Comparison of ENCODE assay signal across 8 cellular contexts in the genomic region with DNA sequence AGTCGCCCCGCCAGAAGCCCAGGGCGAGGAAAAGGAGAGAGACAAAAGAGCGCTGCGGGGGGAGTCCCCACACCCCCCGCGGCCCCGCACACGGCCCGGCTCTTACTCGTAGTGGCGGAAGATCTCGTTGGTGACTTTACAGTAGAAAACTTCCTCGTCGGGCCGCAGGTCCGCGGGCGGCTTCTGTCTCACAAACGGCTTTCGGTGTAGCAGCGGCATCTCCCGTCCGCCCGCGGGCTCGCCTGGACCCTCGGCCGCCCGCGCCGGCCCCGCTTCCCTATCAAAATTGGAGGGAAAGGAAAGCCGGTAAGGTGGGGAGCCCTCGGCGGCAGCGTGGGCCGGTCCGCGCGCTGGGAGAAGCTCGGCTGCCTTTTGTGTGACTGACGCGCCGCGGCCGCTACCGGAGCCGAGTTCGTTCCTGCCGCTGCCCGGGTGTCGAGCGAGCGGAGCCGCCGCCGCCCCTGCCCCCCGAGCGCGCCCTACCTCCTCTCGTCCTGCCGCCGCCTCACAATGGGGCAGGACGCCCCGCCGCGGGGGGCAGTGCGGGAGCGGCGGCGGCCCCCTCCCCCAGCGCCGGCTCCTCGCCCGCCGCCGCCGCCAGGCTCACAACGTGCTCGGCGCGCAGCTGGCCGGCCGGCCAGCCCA. TPM values are rescaled to one million over a fixed set of nuclear protein-coding genes. Genes with fewer than 3 reads are reported as not detected.
DNase-seq lines count a peak whose midpoint lies in the region; ATAC-seq and TF ChIP-seq lines count a peak whose summit lies in the region.

No MANE protein-coding gene starts in this region.

- no peak overlapping the region for H2BK120ac ChIP-seq in mesendoderm (ENCODE audit: low read depth, low read length)

- CTCF ChIA-PET in AG04450 (lab: Charles Lee): interaction anchor here (0.9 to 1.6 kb wide), 4 partner anchors 8 to 107 kb away, joined by 3 to 7 read pairs (median 4); no protein-coding TSS in a partner anchor
- CTCF ChIA-PET in activated CD8-positive, alpha-beta T cell treated with anti-CD3 and anti-CD28 coated beads, Interleukin-2, amount 10 ng/mL, durations not matched to agents 7 days and 5 days (lab: Charles Lee): interaction anchor here (0.7 to 1.3 kb wide), 4 partner anchors 104 to 202 kb away, joined by 3 to 5 read pairs (median 3); partner anchors contain the start of gene SRP54

- peak overlapping the region; percentile 92 for H3K9ac ChIP-seq in mesendoderm (ENCODE audit: low read length)

- H3K9me3 Mint-ChIP-seq in activated CD8-positive, alpha-beta T cell treated with anti-CD3 and anti-CD28 coated beads, Interleukin-2, amount 10 ng/mL, durations not matched to agents 7 days and 5 days (ENCODE audit: insufficient read depth): no peaks in the 10 kb centered on the region
- no peaks in the 10 kb centered on the region for H3K9me3 Mint-ChIP-seq in effector memory CD8-positive, alpha-beta T cell

- H3K4me3 Mint-ChIP-seq in activated CD8-positive, alpha-beta T cell treated with anti-CD3 and anti-CD28 coated beads, Interleukin-2, amount 10 ng/mL, durations not matched to agents 7 days and 5 days: peak overlapping the region; percentile 100
- peak overlapping the region; percentile 100 for H3K4me3 Mint-ChIP-seq in effector memory CD8-positive, alpha-beta T cell

- peak overlapping the region; percentile 10 for H3K4me2 ChIP-seq in mesendoderm (ENCODE audit: low read length)

- H2AK5ac ChIP-seq in mesendoderm (ENCODE audit: low read length): no peak overlapping the region

- peak overlapping the region; percentile 90 for H3K27ac ChIP-seq in AG04450 (ENCODE audit: low read depth, low read length)
- peak overlapping the region; percentile 93 for H3K27ac ChIP-seq in mesendoderm (ENCODE audit: low read depth, low read length)

- peak overlapping the region; percentile 80 for H3K4me3 ChIP-seq in AG04450 (ENCODE audit: low read depth, low read length)
- H3K4me3 ChIP-seq in mesendoderm (ENCODE audit: low read length): peak overlapping the region; percentile 84

- no peaks in the 10 kb centered on the region; the same call in 1 of the 2 replicates for H3K9me3 ChIP-seq in AG04450 (ENCODE audit: control insufficient read depth, insufficient read depth, low read length)

- DNase-seq in AG04450 (ENCODE audit: low read depth, low spot score) (no peak), NCI-H2171 (lab: John Stamatoyannopoulos, UW) (peak; percentile 52), mesendoderm (peak; percentile 78)
- DNase-seq in activated CD8-positive, alpha-beta T cell treated with anti-CD3 and anti-CD28 coated beads, Interleukin-2, amount 10 ng/mL, durations not matched to agents 7 days and 5 days: peak; percentile 64
- DNase-seq in effector memory CD8-positive, alpha-beta T cell: peak in 2 of 3 experiments; percentile 59 to 63
- DNase-seq in stimulated activated CD8-positive, alpha-beta memory T cell treated with anti-CD3 and anti-CD28 coated beads, Interleukin-2, amount 100 ng/mL, for 1 hour (ENCODE audit: low read depth in 2 of 2): peak; percentile 4 to 28

- H3K56ac ChIP-seq in mesendoderm (ENCODE audit: low read length): peak overlapping the region; percentile 96

- WGBS in mesendoderm (ENCODE audit: extremely low coverage, insufficient coverage, low lambda C conversion rate): no CpG with 5 or more reads among the region's 85 CpGs

- H3K27ac Mint-ChIP-seq in activated CD8-positive, alpha-beta T cell treated with anti-CD3 and anti-CD28 coated beads, Interleukin-2, amount 10 ng/mL, durations not matched to agents 7 days and 5 days: peak overlapping the region; percentile 89
- peak overlapping the region; percentile 99 to 100 for H3K27ac Mint-ChIP-seq in effector memory CD8-positive, alpha-beta T cell

- H3K4ac ChIP-seq in mesendoderm (ENCODE audit: low read depth, low read length): peak overlapping the region; percentile 20

- peaks cover 45% of the 10 kb centered on the region for H3K4me1 Mint-ChIP-seq in activated CD8-positive, alpha-beta T cell treated with anti-CD3 and anti-CD28 coated beads, Interleukin-2, amount 10 ng/mL, durations not matched to agents 7 days and 5 days (ENCODE audit: low read depth)
- peaks cover 16 to 41% of the 10 kb centered on the region in 2 donors for H3K4me1 Mint-ChIP-seq in effector memory CD8-positive, alpha-beta T cell (ENCODE audit: low read depth in 2 of 2)

- H4K8ac ChIP-seq in mesendoderm (ENCODE audit: low read depth, low read length): no peak overlapping the region

- peaks cover 32% of the 10 kb centered on the region for H3K36me3 Mint-ChIP-seq in activated CD8-positive, alpha-beta T cell treated with anti-CD3 and anti-CD28 coated beads, Interleukin-2, amount 10 ng/mL, durations not matched to agents 7 days and 5 days (ENCODE audit: low read depth)
- H3K36me3 Mint-ChIP-seq in effector memory CD8-positive, alpha-beta T cell (ENCODE audit: insufficient read depth): peaks cover 40% of the 10 kb centered on the region

- no peaks in the 10 kb centered on the region for H3K36me3 ChIP-seq in mesendoderm (ENCODE audit: control insufficient read depth, insufficient read depth, low read length)

- no peaks in the 10 kb centered on the region for H3K4me1 ChIP-seq in mesendoderm (ENCODE audit: control insufficient read depth, low read depth, low read length)

- peak overlapping the region; percentile 10 for H2BK5ac ChIP-seq in mesendoderm (ENCODE audit: low read length)

- 0 out of 2 replicates have a peak, but pooled peaks have one; percentile 9 for TF ChIP-seq CTCF in AG04450 (IDR thresholded peaks at IDR 0.05; ENCODE audit: low read depth, low read length)

- POLR2A ChIA-PET in AG04450 (lab: Yijun Ruan, JAX): interaction anchor here (0.6 to 1.4 kb wide), 7 partner anchors 11 to 171 kb away, joined by 3 to 25 read pairs (median 5); partner anchors contain the start of genes FAM177A1 and SRP54
- POLR2A ChIA-PET in activated CD8-positive, alpha-beta T cell treated with anti-CD3 and anti-CD28 coated beads, Interleukin-2, amount 10 ng/mL, durations not matched to agents 7 days and 5 days (lab: Charles Lee): interaction anchor here (0.9 to 2.0 kb wide), 14 partner anchors 17 to 530 kb away, joined by 3 to 22 read pairs (median 5); partner anchors contain the start of genes FAM177A1, NFKBIA and SRP54

- H3K79me2 ChIP-seq in mesendoderm (ENCODE audit: control insufficient read depth, insufficient read depth, low read length): peaks cover 25% of the 10 kb centered on the region

- peaks cover 4% of the 10 kb centered on the region for H3K79me1 ChIP-seq in mesendoderm (ENCODE audit: low read length)

- peak overlapping the region; percentile 60 for H3K23ac ChIP-seq in mesendoderm (ENCODE audit: low read length)

- no peak overlapping the region for H4K5ac ChIP-seq in mesendoderm (ENCODE audit: low read length)

- H3K27me3 ChIP-seq in AG04450 (ENCODE audit: control insufficient read depth, insufficient read depth, low read length) (no peaks in the 10 kb centered on the region), mesendoderm (ENCODE audit: insufficient read depth, low read length, poor library complexity) (no peaks in the 10 kb centered on the region)

- H3K27me3 Mint-ChIP-seq in activated CD8-positive, alpha-beta T cell treated with anti-CD3 and anti-CD28 coated beads, Interleukin-2, amount 10 ng/mL, durations not matched to agents 7 days and 5 days (ENCODE audit: low read depth): no peaks in the 10 kb centered on the region
- no peaks in the 10 kb centered on the region for H3K27me3 Mint-ChIP-seq in effector memory CD8-positive, alpha-beta T cell

- no peak overlapping the region for H2BK15ac ChIP-seq in mesendoderm (replicated peaks; ENCODE audit: low read depth)

- peak overlapping the region; percentile 94 for H3K18ac ChIP-seq in mesendoderm (ENCODE audit: low read length)

- ATAC-seq in GM18519 (IDR thresholded peaks at IDR 0.05; ENCODE audit: low FRiP score, unreplicated experiment): peak; percentile 21
- ATAC-seq in HG03045 (IDR thresholded peaks at IDR 0.05; ENCODE audit: unreplicated experiment): peak; percentile 34
- peak; percentile 24 for ATAC-seq in activated CD8-positive, alpha-beta T cell treated with anti-CD3 and anti-CD28 coated beads, Interleukin-2, amount 10 ng/mL, durations not matched to agents 7 days and 5 days
- peak; percentile 55 for ATAC-seq in effector memory CD8-positive, alpha-beta T cell (replicated peaks)

RNA-seq across cellular contexts. Expression of gene BAZ1A, which starts 0.7 kb away (rescaled TPM):
- polyA plus RNA-seq in AG04450 (2011; rRNA removed): 22.6 and 31.5 TPM in 2 replicates
- polyA minus RNA-seq in AG04450 (2011; rRNA and poly(A)+ RNA removed): 12.4 and 22.4 TPM in 2 replicates
- total RNA-seq in activated CD8-positive, alpha-beta T cell treated with anti-CD3 and anti-CD28 coated beads, Interleukin-2, amount 10 ng/mL, durations not matched to agents 7 days and 5 days: 10 to 100 TPM; 52.7 to 54.2 TPM
- 68.9 TPM for polyA plus RNA-seq in mesendoderm (2013, experiment 1 of 2)
- 68.1 TPM for polyA plus RNA-seq in mesendoderm (2013, experiment 2 of 2)
